12 cellular contexts compared by ENCODE assay signal in genomic region chr9:108634164-108634563, GRCh38.
DNase-seq lines count a peak whose midpoint lies in the region; TF ChIP-seq lines count a peak whose summit lies in the region.
"Had no signal": no experiment of that assay in that cellular context is flagged by ENCODE, and none has a peak within 500 bp of the region (broad histone marks: within the 10 kb centered on the region; RNA-seq: fewer than 3 reads in every experiment).

No MANE protein-coding gene starts in this region.

- POLR2A ChIA-PET in HEK293 (lab: Yijun Ruan, JAX), result no interaction called here
- POLR2A ChIA-PET in activated CD4-positive, alpha-beta memory T cell treated with anti-CD3 and anti-CD28 coated beads for 36 hours (lab: Charles Lee), result no interaction called here

- H3K4me1 Mint-ChIP-seq in activated CD4-positive, alpha-beta memory T cell treated with anti-CD3 and anti-CD28 coated beads for 36 hours (ENCODE audit: low read depth), result no peaks in the 10 kb centered on the region

- peak; percentile 85 for DNase-seq in NCI-H748 (lab: John Stamatoyannopoulos, UW; ENCODE audit: unreplicated experiment)
- DNase-seq in fibroblast of lung (ENCODE audit: low read depth in 2 of 2), result peak; percentile 16 to 19
- DNase-seq in MV-4-11 (lab: John Stamatoyannopoulos, UW), result no peak
- no peak for DNase-seq in activated CD4-positive, alpha-beta memory T cell treated with anti-CD3 and anti-CD28 coated beads for 36 hours
- no peak for DNase-seq in activated T-cell treated with anti-CD3 and anti-CD28 coated beads, Interleukin-2, amount 50 U/mL, for 1 hour
- DNase-seq in epidermal melanocyte (ENCODE audit: insufficient read length, low spot score), result no peak
- DNase-seq: activated effector memory CD4-positive, alpha-beta T cell treated with anti-CD3 and anti-CD28 coated beads, Interleukin-2, amount 50 U/mL, for 16 hours; kidney; NCI-H2227 treated with DMSO at 0.1 percent for 48 hours had no signal

- no peak overlapping the region for H2AFZ ChIP-seq in ACC112 (ENCODE audit: low read length, unreplicated experiment)
- H2AFZ ChIP-seq in fibroblast of lung (ENCODE audit: low read length), result no peak overlapping the region

- H3K4me1 ChIP-seq in ACC112 (ENCODE audit: control insufficient read depth, insufficient read depth, low read length, unreplicated experiment) (peaks cover 6% of the 10 kb centered on the region), HEK293 (ENCODE audit: control insufficient read depth, insufficient read depth, low read length) (no peaks in the 10 kb centered on the region), fibroblast of lung (ENCODE audit: control insufficient read depth, extremely low read depth, insufficient read depth, low read length) (no peaks in the 10 kb centered on the region)

- H3K36me3 ChIP-seq in ACC112 (ENCODE audit: insufficient read depth, low read length) (no peaks in the 10 kb centered on the region), HEK293 (ENCODE audit: control insufficient read depth in 2 of 2, insufficient read depth in 1 of 2, low read length in 2 of 2) (no peaks in the 10 kb centered on the region), fibroblast of lung (ENCODE audit: control insufficient read depth, insufficient read depth, low read length) (no peaks in the 10 kb centered on the region)
- H3K36me3 ChIP-seq: BLaER1 treated with 17β-estradiol and CSF1 and Interleukin-3, amounts not matched to agents 10 nM and 100 nM had no signal

- intact Hi-C loops in activated CD4-positive, alpha-beta memory T cell treated with anti-CD3 and anti-CD28 coated beads for 36 hours (cut with micrococcal nuclease), result no loop called here

- no peaks in the 10 kb centered on the region for H3K9me3 ChIP-seq in HEK293 (ENCODE audit: control insufficient read depth, insufficient read depth, low read depth, low read length)
- H3K9me3 ChIP-seq in fibroblast of lung (ENCODE audit: control insufficient read depth, insufficient read depth, low read depth, low read length), result no peaks in the 10 kb centered on the region

- CTCF ChIA-PET in HEK293 (lab: Yijun Ruan, JAX), result interaction anchor here (0.6 to 0.7 kb wide), 2 partner anchors 9 to 332 kb away, joined by 3 read pairs; no protein-coding TSS in a partner anchor
- CTCF ChIA-PET in activated CD4-positive, alpha-beta memory T cell treated with anti-CD3 and anti-CD28 coated beads for 36 hours (lab: Charles Lee), result no interaction called here

- H3K27me3 ChIP-seq in ACC112 (ENCODE audit: insufficient read depth, low read length) (0 out of 2 replicates have a peak, but pooled peaks cover 8% of the 10 kb centered on the region), fibroblast of lung (ENCODE audit: control insufficient read depth, insufficient read depth, low read length) (no peaks in the 10 kb centered on the region)
- H3K27me3 ChIP-seq: BLaER1 treated with 17β-estradiol and CSF1 and Interleukin-3, amounts not matched to agents 10 nM and 100 nM had no signal

- TF ChIP-seq CTCF in HEK293 (tag by site-specific recombination; IDR thresholded peaks at IDR 0.05) (no peak), fibroblast of lung (conservative IDR thresholded peaks at IDR 0.05 in 1 of 2, IDR thresholded peaks at IDR 0.05 in 1 of 2; ENCODE audit: low read depth in 1 of 2, low read length in 2 of 2) (no peak)

- no peak overlapping the region for H3K4me2 ChIP-seq in fibroblast of lung (ENCODE audit: extremely low read depth, insufficient read depth, low read length)
- H3K4me2 ChIP-seq: BLaER1 treated with 17β-estradiol and CSF1 and Interleukin-3, amounts not matched to agents 10 nM and 100 nM had no signal

- no peak overlapping the region for H3K9ac ChIP-seq in fibroblast of lung (ENCODE audit: insufficient read depth, low read length)
- H3K9ac ChIP-seq: BLaER1 treated with 17β-estradiol and CSF1 and Interleukin-3, amounts not matched to agents 10 nM and 100 nM had no signal

- no peaks in the 10 kb centered on the region for H4K20me1 ChIP-seq in fibroblast of lung (ENCODE audit: control insufficient read depth, extremely low read depth, insufficient read depth, low read length)
- H4K20me1 ChIP-seq: BLaER1 treated with 17β-estradiol and CSF1 and Interleukin-3, amounts not matched to agents 10 nM and 100 nM had no signal

- no peak overlapping the region for H3K4me3 Mint-ChIP-seq in activated CD4-positive, alpha-beta memory T cell treated with anti-CD3 and anti-CD28 coated beads for 36 hours

- H3K27me3 Mint-ChIP-seq in activated CD4-positive, alpha-beta memory T cell treated with anti-CD3 and anti-CD28 coated beads for 36 hours, result no peaks in the 10 kb centered on the region

- no peaks in the 10 kb centered on the region for H3K36me3 Mint-ChIP-seq in activated CD4-positive, alpha-beta memory T cell treated with anti-CD3 and anti-CD28 coated beads for 36 hours

- no peaks in the 10 kb centered on the region for H3K79me2 ChIP-seq in ACC112 (ENCODE audit: control insufficient read depth, insufficient read depth, low read length, unreplicated experiment)
- H3K79me2 ChIP-seq in fibroblast of lung (ENCODE audit: control insufficient read depth, insufficient read depth, low read length), result no peaks in the 10 kb centered on the region

- H3K27ac ChIP-seq in ACC112 (ENCODE audit: low read depth, low read length) (peak overlapping the region; percentile 29; the same call in 1 of the 2 replicates), HEK293 (ENCODE audit: extremely low read depth, low read depth, low read length) (no peak overlapping the region), fibroblast of lung (ENCODE audit: insufficient read depth, low read length) (no peak overlapping the region)
- H3K27ac ChIP-seq: BLaER1 treated with 17β-estradiol and CSF1 and Interleukin-3, amounts not matched to agents 10 nM and 100 nM had no signal

- H3K9me3 Mint-ChIP-seq in activated CD4-positive, alpha-beta memory T cell treated with anti-CD3 and anti-CD28 coated beads for 36 hours, result no peaks in the 10 kb centered on the region

- H3K27ac Mint-ChIP-seq in activated CD4-positive, alpha-beta memory T cell treated with anti-CD3 and anti-CD28 coated beads for 36 hours, result no peak overlapping the region

- H3K4me3 ChIP-seq in ACC112 (ENCODE audit: low read depth, low read length) (no peak overlapping the region), HEK293 (ENCODE audit: low read depth, low read length) (no peak overlapping the region), fibroblast of lung (replicated peaks in 1 of 4; ENCODE audit: control extremely low read depth in 1 of 4, insufficient read depth in 1 of 4, low read depth in 3 of 4, low read length in 4 of 4) (no peak overlapping the region)
- H3K4me3 ChIP-seq: BLaER1 treated with 17β-estradiol and CSF1 and Interleukin-3, amounts not matched to agents 10 nM and 100 nM had no signal

TF ChIP-seq in HEK293, 187 proteins besides CTCF, POLR2A, EP300 and RAD21:
- TF ChIP-seq PRDM6 (tag by site-specific recombination; IDR thresholded peaks at IDR 0.05), result peak; percentile 39; the same call in 1 of the 2 replicates
- 0 out of 2 replicates have a peak, but pooled peaks have one; percentile 41 for TF ChIP-seq ZNF660 (tag by site-specific recombination; IDR thresholded peaks at IDR 0.05)
- peak; percentile 38; the same call in 1 of the 2 replicates for TF ChIP-seq ZNF366 (tag by site-specific recombination; conservative IDR thresholded peaks at IDR 0.05)
- no peak for TF ChIP-seq ZSCAN5A (tag by site-specific recombination; IDR thresholded peaks at IDR 0.05)
- TF ChIP-seq SCRT2 (tag by site-specific recombination; IDR thresholded peaks at IDR 0.05), result peak; percentile 87

Comparison
In these comparisons a context has a peak if more than half of its experiments do, and no peak if none do; other contexts are left out.
1. DNase-seq: peak in NCI-H748 (single experiment) and fibroblast of lung (2 of 2); none in MV-4-11 (single experiment), activated CD4-positive, alpha-beta memory T cell treated with anti-CD3 and anti-CD28 coated beads for 36 hours (single experiment), activated T-cell treated with anti-CD3 and anti-CD28 coated beads, Interleukin-2, amount 50 U/mL, for 1 hour (single experiment) and epidermal melanocyte (single experiment).